In genomic region chr1:31181515-31182343, GRCh38 we compare ENCODE assay signal across 8 cellular contexts. TPM values are rescaled to one million over a fixed set of nuclear protein-coding genes. Genes with fewer than 3 reads are reported as not detected.
DNase-seq lines count a peak whose midpoint lies in the region; ATAC-seq and TF ChIP-seq lines count a peak whose summit lies in the region.

No MANE protein-coding gene starts in this region.

- peaks cover 0 to 6% of the 10 kb centered on the region in 2 donors for H3K36me3 Mint-ChIP-seq in activated naive CD4-positive, alpha-beta T cell treated with anti-CD3 and anti-CD28 coated beads, Interleukin-2, amount 50 U/mL, for 72 hours

- H3K36me3 ChIP-seq in OCI-LY1 (ENCODE audit: insufficient read depth, low read length) (no peaks in the 10 kb centered on the region), left ventricle myocardium inferior (no peaks in the 10 kb centered on the region), rectal smooth muscle tissue (ENCODE audit: control insufficient read depth, insufficient read depth, low read length) (no peaks in the 10 kb centered on the region)

- H3K9me3 ChIP-seq in OCI-LY1 (ENCODE audit: low read length) (no peaks in the 10 kb centered on the region), left ventricle myocardium inferior (replicated peaks) (no peaks in the 10 kb centered on the region)

- peak overlapping the region; percentile 72 for H3K4me2 ChIP-seq in OCI-LY1 (ENCODE audit: low read length)

- H3K27ac Mint-ChIP-seq in activated naive CD4-positive, alpha-beta T cell treated with anti-CD3 and anti-CD28 coated beads, Interleukin-2, amount 50 U/mL, for 72 hours = no peak overlapping the region

- ATAC-seq in Right ventricle myocardium inferior = peak; percentile 72
- ATAC-seq in activated naive CD4-positive, alpha-beta T cell treated with anti-CD3 and anti-CD28 coated beads, Interleukin-2, amount 50 U/mL, for 72 hours = peak; percentile 70 to 76

- H4K20me1 ChIP-seq in OCI-LY1 (ENCODE audit: insufficient read depth, low read length) = no peaks in the 10 kb centered on the region

- H3K4me3 ChIP-seq in OCI-LY1 (ENCODE audit: low read depth, low read length, poor library complexity, severe bottlenecking) (peak overlapping the region; percentile 49), left ventricle myocardium inferior (peak overlapping the region; percentile 51), rectal smooth muscle tissue (ENCODE audit: low read length) (peak overlapping the region; percentile 31)

- intact Hi-C loops in Right ventricle myocardium inferior (cut with DNase I) (loop anchor here (5.0 kb wide), 1 partner anchor 366 kb away; no protein-coding TSS in a partner anchor), cardiac septum (cut with DNase I) (no loop called here), left ventricle myocardium inferior (cut with micrococcal nuclease) (loop anchor here (10.0 kb wide), 1 partner anchor 153 kb away; no protein-coding TSS in a partner anchor)

- TF ChIP-seq CTCF in OCI-LY1 (IDR thresholded peaks at IDR 0.05; ENCODE audit: low read length) (peak; percentile 91), left ventricle myocardium inferior (IDR thresholded peaks at IDR 0.05; ENCODE audit: borderline replicate concordance) (peak; percentile 80)

- no peaks in the 10 kb centered on the region for H3K9me3 Mint-ChIP-seq in activated naive CD4-positive, alpha-beta T cell treated with anti-CD3 and anti-CD28 coated beads, Interleukin-2, amount 50 U/mL, for 72 hours

- no peak overlapping the region for H2AFZ ChIP-seq in OCI-LY1 (ENCODE audit: low read length)

- no peaks in the 10 kb centered on the region for H3F3A ChIP-seq in OCI-LY1 (ENCODE audit: insufficient read depth, low read length)

- H3K9ac ChIP-seq in OCI-LY1 (ENCODE audit: low read length) (no peak overlapping the region), rectal smooth muscle tissue (ENCODE audit: low read length) (no peak overlapping the region)

- H3K9me2 ChIP-seq in OCI-LY1 (ENCODE audit: low read depth, low read length) = no peaks in the 10 kb centered on the region

- H3K27ac ChIP-seq in OCI-LY1 (ENCODE audit: low read depth, low read length, poor library complexity, severe bottlenecking) (no peak overlapping the region), left ventricle myocardium inferior (replicated peaks) (peak overlapping the region; percentile 4), rectal smooth muscle tissue (ENCODE audit: low read depth, low read length) (no peak overlapping the region)

- peaks cover 11% of the 10 kb centered on the region for H3K4me1 ChIP-seq in OCI-LY1 (ENCODE audit: insufficient read depth, low read length, severe bottlenecking)
- H3K4me1 ChIP-seq in left ventricle myocardium inferior = peaks cover 15% of the 10 kb centered on the region
- no peaks in the 10 kb centered on the region for H3K4me1 ChIP-seq in rectal smooth muscle tissue (ENCODE audit: control insufficient read depth, insufficient read depth, low read length)

- H3K27me3 ChIP-seq in OCI-LY1 (ENCODE audit: insufficient read depth, low read length) (no peaks in the 10 kb centered on the region; the same call in 1 of the 2 replicates), left ventricle myocardium inferior (ENCODE audit: low read depth) (peaks cover 40% of the 10 kb centered on the region), rectal smooth muscle tissue (ENCODE audit: control insufficient read depth, insufficient read depth, low read length) (peaks cover 4% of the 10 kb centered on the region)

- no peaks in the 10 kb centered on the region for H3K79me2 ChIP-seq in OCI-LY1 (ENCODE audit: insufficient read depth, low read length)

- DNase-seq in Right ventricle myocardium inferior (ENCODE audit: missing footprints) (no peak), cardiac septum (ENCODE audit: low spot score) (no peak), left ventricle myocardium inferior (peak; percentile 59), GF-D8 (lab: John Stamatoyannopoulos, UW) (no peak), NCI-H510A treated with DMSO at 0.1 percent for 48 hours (lab: John Stamatoyannopoulos, UW) (no peak)
- peak in 1 of 2 donors; percentile 75 for DNase-seq in activated naive CD4-positive, alpha-beta T cell treated with anti-CD3 and anti-CD28 coated beads, Interleukin-2, amount 50 U/mL, for 72 hours (ENCODE audit: low spot score in 2 of 2)

RNA-seq across cellular contexts. Expression of gene NKAIN1, which starts 58.0 kb away (rescaled TPM):
- total RNA-seq in Right ventricle myocardium inferior (0.14 TPM), cardiac septum (0.11 TPM), left ventricle myocardium inferior (0.19 TPM)
- not detected for total RNA-seq in activated naive CD4-positive, alpha-beta T cell treated with anti-CD3 and anti-CD28 coated beads, Interleukin-2, amount 50 U/mL, for 72 hours
